ENCODE assay signal across 9 cellular contexts in genomic region chr12:39587247-39587646, GRCh38.
DNase-seq lines count a peak whose midpoint lies in the region; ATAC-seq and TF ChIP-seq lines count a peak whose summit lies in the region.
"Had no signal": no experiment of that assay in that cellular context is flagged by ENCODE, and none has a peak within 500 bp of the region (broad histone marks: within the 10 kb centered on the region; RNA-seq: fewer than 3 reads in every experiment).

No MANE protein-coding gene starts in this region.

- no peak overlapping the region for H3K4me3 ChIP-seq in Loucy (ENCODE audit: low read length, poor library complexity, severe bottlenecking)

- peak; percentile 74 for ATAC-seq in GM19468 (IDR thresholded peaks at IDR 0.05; ENCODE audit: extremely low read depth, unreplicated experiment)

- no peak overlapping the region for H2AFZ ChIP-seq in Loucy (ENCODE audit: low read length)
- H2AFZ ChIP-seq: parathyroid adenoma had no signal

- peak; percentile 55 for TF ChIP-seq CTCF in Loucy (conservative IDR thresholded peaks at IDR 0.05; ENCODE audit: low read length)

- no peaks in the 10 kb centered on the region for H3K36me3 ChIP-seq in Loucy (ENCODE audit: insufficient read depth, low read length)

- H3K9me2 ChIP-seq in Loucy (replicated peaks; ENCODE audit: low read depth, low read length) = no peaks in the 10 kb centered on the region

- H3K4me1 ChIP-seq in Loucy (ENCODE audit: insufficient read depth, low read length, poor library complexity, severe bottlenecking) = no peaks in the 10 kb centered on the region
- H3K4me1 ChIP-seq: parathyroid adenoma had no signal

- H4K20me1 ChIP-seq in Loucy (ENCODE audit: insufficient read depth, low read length, poor library complexity, severe bottlenecking) = no peaks in the 10 kb centered on the region

- no peak overlapping the region for H3K9ac ChIP-seq in Loucy (ENCODE audit: low read depth, low read length, poor library complexity, severe bottlenecking)
- H3K9ac ChIP-seq: parathyroid adenoma had no signal

- no peak overlapping the region for H3K4me2 ChIP-seq in Loucy (ENCODE audit: low read depth, low read length, poor library complexity, severe bottlenecking)

- no peaks in the 10 kb centered on the region for H3K9me3 ChIP-seq in Loucy (ENCODE audit: insufficient read depth, low read depth, low read length)

- no peaks in the 10 kb centered on the region for H3F3A ChIP-seq in Loucy (ENCODE audit: low read depth)

- no peaks in the 10 kb centered on the region for H3K79me2 ChIP-seq in Loucy (ENCODE audit: insufficient read depth, low read length)
- H3K79me2 ChIP-seq: parathyroid adenoma had no signal

- DNase-seq in DMS53 (lab: John Stamatoyannopoulos, UW) (peak; percentile 33), DMS53 treated with DMSO at 0.1 percent for 48 hours (lab: John Stamatoyannopoulos, UW; ENCODE audit: unreplicated experiment) (no peak), NCI-H146 treated with DMSO at 0.1 percent for 48 hours (lab: John Stamatoyannopoulos, UW; ENCODE audit: unreplicated experiment) (no peak), putamen (ENCODE audit: low spot score) (no peak), HPDE6-E6E7 (ENCODE audit: extremely low spot score) (no peak)
- peak; percentile 20 for DNase-seq in central memory CD4-positive, alpha-beta T cell

- H3K27me3 ChIP-seq in Loucy (ENCODE audit: insufficient read depth, low read length, poor library complexity, severe bottlenecking) = no peaks in the 10 kb centered on the region

Comparison
In these comparisons a context has a peak if more than half of its experiments do, and no peak if none do; other contexts are left out.
1. DNase-seq: peak in DMS53 (single experiment) and central memory CD4-positive, alpha-beta T cell (single experiment); none in DMS53 treated with DMSO at 0.1 percent for 48 hours (single experiment), NCI-H146 treated with DMSO at 0.1 percent for 48 hours (single experiment), putamen (single experiment) and HPDE6-E6E7 (single experiment).